8 cellular contexts compared by ENCODE assay signal in genomic region chr15:90571063-90571541, GRCh38. TPM values are rescaled to one million over a fixed set of nuclear protein-coding genes. Genes with fewer than 3 reads are reported as not detected.
DNase-seq lines count a peak whose midpoint lies in the region; ATAC-seq and TF ChIP-seq lines count a peak whose summit lies in the region.

No MANE protein-coding gene starts in this region.

- TF ChIP-seq CTCF in foreskin fibroblast (IDR thresholded peaks at IDR 0.05; ENCODE audit: low read depth, low read length) (no peak), smooth muscle cell (IDR thresholded peaks at IDR 0.05; ENCODE audit: borderline replicate concordance, insufficient read depth, poor library complexity, severe bottlenecking) (no peak)

- CTCF ChIA-PET in activated CD4-positive, alpha-beta T cell treated with anti-CD3 and anti-CD28 coated beads for 36 hours (lab: Charles Lee): interaction anchor here (0.7 to 2.4 kb wide), 3 partner anchors 9 to 32 kb away, joined by 3 to 8 read pairs (median 3); no protein-coding TSS in a partner anchor

- H3K27ac ChIP-seq in smooth muscle cell (ENCODE audit: low read depth) (peak overlapping the region; percentile 8), SJCRH30 (no peak overlapping the region)

- H2AFZ ChIP-seq in smooth muscle cell (ENCODE audit: low read depth): no peak overlapping the region

- H3K4me1 Mint-ChIP-seq in activated CD4-positive, alpha-beta T cell treated with anti-CD3 and anti-CD28 coated beads for 36 hours: peaks cover 86% of the 10 kb centered on the region

- DNase-seq in activated CD4-positive, alpha-beta T cell treated with anti-CD3 and anti-CD28 coated beads for 36 hours: no peak
- no peak for DNase-seq in activated CD4-positive, alpha-beta T cell treated with anti-CD3 and anti-CD28 coated beads, Interleukin-2, amount 50 U/mL, for 1 hour
- DNase-seq in NOMO-1 treated with dmso at 0.1 percent for 144 hours (lab: John Stamatoyannopoulos, UW; ENCODE audit: unreplicated experiment) (peak; percentile 80), foreskin fibroblast (peak; percentile 45 to 64), smooth muscle cell (lab: John Stamatoyannopoulos, UW; ENCODE audit: unreplicated experiment) (no peak), SJCRH30 (no peak), NCI-H2081 treated with DMSO at 0.1 percent for 48 hours (lab: John Stamatoyannopoulos, UW) (no peak)

- peaks cover 25% of the 10 kb centered on the region for H3K36me3 Mint-ChIP-seq in activated CD4-positive, alpha-beta T cell treated with anti-CD3 and anti-CD28 coated beads for 36 hours (ENCODE audit: low read depth)

- no peaks in the 10 kb centered on the region for H3K27me3 Mint-ChIP-seq in activated CD4-positive, alpha-beta T cell treated with anti-CD3 and anti-CD28 coated beads for 36 hours

- H3K4me3 ChIP-seq in foreskin fibroblast (ENCODE audit: low read depth in 1 of 2, low read length in 2 of 2) (no peak overlapping the region), smooth muscle cell (no peak overlapping the region), SJCRH30 (no peak overlapping the region)

- no peak overlapping the region for H3K4me2 ChIP-seq in smooth muscle cell

- POLR2A ChIA-PET in activated CD4-positive, alpha-beta T cell treated with anti-CD3 and anti-CD28 coated beads for 36 hours (lab: Charles Lee): no interaction called here

- no peak overlapping the region for H3K4me3 Mint-ChIP-seq in activated CD4-positive, alpha-beta T cell treated with anti-CD3 and anti-CD28 coated beads for 36 hours

- H3K9me3 Mint-ChIP-seq in activated CD4-positive, alpha-beta T cell treated with anti-CD3 and anti-CD28 coated beads for 36 hours (ENCODE audit: low read depth): no peaks in the 10 kb centered on the region

- no peaks in the 10 kb centered on the region for H3K27me3 ChIP-seq in smooth muscle cell (ENCODE audit: low read depth)
- no peaks in the 10 kb centered on the region for H3K27me3 ChIP-seq in SJCRH30

- H3K9ac ChIP-seq in smooth muscle cell (ENCODE audit: low read depth): no peak overlapping the region

- H3F3A ChIP-seq in smooth muscle cell (ENCODE audit: low read depth): no peaks in the 10 kb centered on the region

- 62% methylated on average over 4 of the region's 4 CpGs for WGBS in smooth muscle cell (ENCODE audit: low lambda C conversion rate)

- peaks cover 21% of the 10 kb centered on the region for H3K79me2 ChIP-seq in smooth muscle cell (ENCODE audit: low read depth)

- no peaks in the 10 kb centered on the region for H3K4me1 ChIP-seq in smooth muscle cell (ENCODE audit: low read depth)
- no peaks in the 10 kb centered on the region for H3K4me1 ChIP-seq in SJCRH30

- intact Hi-C loops in activated CD4-positive, alpha-beta T cell treated with anti-CD3 and anti-CD28 coated beads for 36 hours (cut with DNase I, micrococcal nuclease): no loop called here

- H3K9me3 ChIP-seq in smooth muscle cell (replicated peaks; ENCODE audit: low read depth) (no peaks in the 10 kb centered on the region), SJCRH30 (replicated peaks) (no peaks in the 10 kb centered on the region)

- peak overlapping the region; percentile 28 for H3K27ac Mint-ChIP-seq in activated CD4-positive, alpha-beta T cell treated with anti-CD3 and anti-CD28 coated beads for 36 hours

- ATAC-seq in activated CD4-positive, alpha-beta T cell treated with anti-CD3 and anti-CD28 coated beads for 36 hours: no peak
- no peak for ATAC-seq in HG03280 (IDR thresholded peaks at IDR 0.05; ENCODE audit: unreplicated experiment)

- H3K36me3 ChIP-seq in smooth muscle cell (ENCODE audit: low read depth) (no peaks in the 10 kb centered on the region), SJCRH30 (no peaks in the 10 kb centered on the region)

- H4K20me1 ChIP-seq in smooth muscle cell (ENCODE audit: low read depth): peaks cover 37% of the 10 kb centered on the region

RNA-seq across cellular contexts. Expression of gene CRTC3, which starts 41.4 kb away (rescaled TPM):
- 10 to 100 TPM; 32.4 to 36.2 TPM for total RNA-seq in activated CD4-positive, alpha-beta T cell treated with anti-CD3 and anti-CD28 coated beads for 36 hours
- 11.7 and 12.2 TPM in 2 replicates for total RNA-seq in smooth muscle cell
- polyA plus RNA-seq in smooth muscle cell: 12.5 and 17.6 TPM in 2 replicates
- 13.4 and 15.5 TPM in 2 replicates for total RNA-seq in SJCRH30 (2014; rRNA removed; shearing (Covaris generic))

Comparison
In these comparisons a context has a peak if more than half of its experiments do, and no peak if none do; other contexts are left out.
1. DNase-seq: peak in NOMO-1 treated with dmso at 0.1 percent for 144 hours (single experiment) and foreskin fibroblast (2 of 2); none in activated CD4-positive, alpha-beta T cell treated with anti-CD3 and anti-CD28 coated beads for 36 hours (single experiment), activated CD4-positive, alpha-beta T cell treated with anti-CD3 and anti-CD28 coated beads, Interleukin-2, amount 50 U/mL, for 1 hour (single experiment), smooth muscle cell (single experiment), SJCRH30 (0 of 2) and NCI-H2081 treated with DMSO at 0.1 percent for 48 hours (single experiment).